15 cellular contexts compared by ENCODE assay signal in the genomic region with DNA sequence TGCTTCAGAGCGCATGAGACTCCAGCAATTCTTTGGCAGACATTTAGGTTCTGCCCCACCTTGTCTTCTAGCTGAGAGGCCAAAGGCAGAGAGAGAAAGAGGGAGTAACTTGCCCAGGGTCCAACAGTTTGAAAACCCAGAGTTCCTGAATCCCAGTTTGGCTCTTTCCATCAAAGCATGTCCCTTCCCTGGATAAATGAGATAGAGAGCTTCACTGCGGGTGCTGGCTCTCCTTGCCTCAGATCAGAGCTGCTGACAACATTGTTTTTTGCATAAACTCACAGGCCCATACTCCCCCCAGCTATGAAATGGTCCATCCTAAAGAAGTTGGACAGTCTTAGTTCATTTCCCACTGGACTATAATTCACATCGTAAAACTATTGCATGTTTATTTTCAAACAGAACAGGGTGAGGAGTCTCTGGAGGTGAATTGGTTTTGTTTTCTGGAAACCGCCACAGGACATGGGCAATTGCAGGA. TPM values are rescaled to one million over a fixed set of nuclear protein-coding genes. Genes with fewer than 3 reads are reported as not detected.
DNase-seq lines count a peak whose midpoint lies in the region; ATAC-seq and TF ChIP-seq lines count a peak whose summit lies in the region.
"Had no signal": no experiment of that assay in that cellular context is flagged by ENCODE, and none has a peak within 500 bp of the region (broad histone marks: within the 10 kb centered on the region; RNA-seq: fewer than 3 reads in every experiment).

No MANE protein-coding gene starts in this region.

- H3K4me1 ChIP-seq in right cardiac atrium (ENCODE audit: control insufficient read depth, insufficient read depth, low read length) (peaks cover 5% of the 10 kb centered on the region), skeletal muscle satellite cell (ENCODE audit: control insufficient read depth, insufficient read depth, low read length) (peaks cover 28% of the 10 kb centered on the region)

- in situ Hi-C loops in astrocyte of the cerebellum (cut with HindIII; ENCODE audit: low sequenced_read_pairs), result no loop called here

- no peaks in the 10 kb centered on the region for H3K9me3 ChIP-seq in right cardiac atrium (ENCODE audit: control insufficient read depth, low read length)
- no peaks in the 10 kb centered on the region for H3K9me3 ChIP-seq in skeletal muscle satellite cell (replicated peaks; ENCODE audit: low read length)

- 29% methylated on average over 4 of the region's 4 CpGs for WGBS in right cardiac atrium

- ATAC-seq in right cardiac atrium, result peak; percentile 49 to 70
- no peak for ATAC-seq in GM21825 (IDR thresholded peaks at IDR 0.05; ENCODE audit: unreplicated experiment)
- no peak for ATAC-seq in HG03442 (IDR thresholded peaks at IDR 0.05; ENCODE audit: unreplicated experiment)
- ATAC-seq: activated CD8-positive, alpha-beta T cell treated with anti-CD3 and anti-CD28 coated beads, Interleukin-2, amount 10 ng/mL, durations not matched to agents 7 days and 5 days had no signal

- H3K36me3 ChIP-seq in skeletal muscle satellite cell (ENCODE audit: insufficient read depth, low read length), result no peaks in the 10 kb centered on the region

- no peak overlapping the region for H3K4me3 ChIP-seq in astrocyte of the cerebellum (ENCODE audit: low read depth, low read length)
- no peak overlapping the region for H3K4me3 ChIP-seq in right cardiac atrium (ENCODE audit: low read length)
- H3K4me3 ChIP-seq in skeletal muscle satellite cell (ENCODE audit: low read length), result no peak overlapping the region

- DNase-seq in GM03348 (ENCODE audit: low spot score), result peak; percentile 32
- DNase-seq in astrocyte of the cerebellum (ENCODE audit: low read depth), result peak; percentile 42
- DNase-seq in right cardiac atrium, result peak in 1 of 3 donors; percentile 40
- no peak for DNase-seq in NCI-H1436 treated with DMSO at 0.1 percent for 48 hours (lab: John Stamatoyannopoulos, UW)
- no peak for DNase-seq in activated naive CD4-positive, alpha-beta T cell (lab: John Stamatoyannopoulos, UW)
- DNase-seq: activated CD8-positive, alpha-beta T cell treated with anti-CD3 and anti-CD28 coated beads, Interleukin-2, amount 10 ng/mL, durations not matched to agents 7 days and 5 days; activated naive CD4-positive, alpha-beta T cell treated with anti-CD3 and anti-CD28 coated beads for 36 hours; dermis blood vessel endothelial cell; head of caudate nucleus; NCI-H2029 had no signal

- peak overlapping the region; percentile 50 for H3K27ac ChIP-seq in right cardiac atrium (ENCODE audit: low read length)
- H3K27ac ChIP-seq: C4-2B had no signal

- H3K27me3 ChIP-seq in right cardiac atrium (ENCODE audit: control insufficient read depth, insufficient read depth) (no peaks in the 10 kb centered on the region), skeletal muscle satellite cell (ENCODE audit: control insufficient read depth, insufficient read depth, low read length) (peaks cover 14% of the 10 kb centered on the region)

- H3K4me2 ChIP-seq in skeletal muscle satellite cell (ENCODE audit: low read length), result peak overlapping the region; percentile 71

- H3K9ac ChIP-seq in skeletal muscle satellite cell (ENCODE audit: low read depth, low read length), result no peak overlapping the region

- intact Hi-C loops in right cardiac atrium (cut with DNase I), result no loop called here

- TF ChIP-seq CTCF in astrocyte of the cerebellum (IDR thresholded peaks at IDR 0.05; ENCODE audit: low read depth, low read length, missing control alignments), result no peak

RNA-seq across cellular contexts. Expression of a gene that starts 25.2 kb away (rescaled TPM):
- under 1 TPM; 0.14 to 0.21 (median 0.18) TPM for total RNA-seq in right cardiac atrium
- polyA plus RNA-seq in right cardiac atrium, result 0.07 TPM
- total RNA-seq in skeletal muscle satellite cell (2012; rRNA removed), result not detected in 2 replicates
- total RNA-seq: activated naive CD4-positive, alpha-beta T cell treated with anti-CD3 and anti-CD28 coated beads for 36 hours; dermis blood vessel endothelial cell had no signal
- polyA plus RNA-seq: IgD-negative memory B cell had no signal

Comparison
In these comparisons a context has a peak if more than half of its experiments do, and no peak if none do; other contexts are left out.
1. DNase-seq: peak in GM03348 (single experiment) and astrocyte of the cerebellum (single experiment); none in NCI-H1436 treated with DMSO at 0.1 percent for 48 hours (single experiment) and activated naive CD4-positive, alpha-beta T cell (0 of 4).
2. ATAC-seq: peak in right cardiac atrium (2 of 2); none in GM21825 (single experiment) and HG03442 (single experiment).